ENCODE assay signal across 20 cellular contexts in genomic region chr9:38094165-38094564, GRCh38. TPM values are rescaled to one million over a fixed set of nuclear protein-coding genes. Genes with fewer than 3 reads are reported as not detected.
DNase-seq lines count a peak whose midpoint lies in the region; ATAC-seq, FAIRE-seq and TF ChIP-seq lines count a peak whose summit lies in the region.
"Had no signal": no experiment of that assay in that cellular context is flagged by ENCODE, and none has a peak within 500 bp of the region (broad histone marks: within the 10 kb centered on the region; RNA-seq: fewer than 3 reads in every experiment).

No MANE protein-coding gene starts in this region.

- H2BK120ac ChIP-seq in trophoblast cell (ENCODE audit: insufficient read depth, low read length, poor library complexity): peak overlapping the region; percentile 40

- intact Hi-C loops in Right ventricle myocardium inferior (cut with DNase I): no loop called here

- peak; percentile 14 for DNase-seq in activated CD8-positive, alpha-beta memory T cell treated with anti-CD3 and anti-CD28 coated beads, Interleukin-2, amount 10 ng/mL, durations not matched to agents 7 days and 5 days
- DNase-seq in activated CD8-positive, alpha-beta memory T cell treated with anti-CD3 and anti-CD28 coated beads for 24 hours: no peak
- DNase-seq in right atrium auricular region (ENCODE audit: low spot score) (peak; percentile 52), Right ventricle myocardium inferior (ENCODE audit: missing footprints) (no peak), trophoblast cell (no peak), urothelium cell line (ENCODE audit: low spot score) (no peak), Ammon's horn (ENCODE audit: low spot score) (no peak), NCI-H69 (lab: John Stamatoyannopoulos, UW) (no peak)
- DNase-seq: AML-193; CD4-positive, alpha-beta memory T cell; DMS153; DMS79; GDM1; H9 had no signal

- H3K79me1 ChIP-seq in trophoblast cell (ENCODE audit: low read length): no peaks in the 10 kb centered on the region

- H3K4ac ChIP-seq in trophoblast cell (ENCODE audit: low read depth, low read length): no peak overlapping the region

- FAIRE-seq in urothelium cell line (lab: Jason Lieb, UNC): peak; percentile 50
- FAIRE-seq: A549, GM12892, H1 had no signal

- H3K9me3 ChIP-seq in right atrium auricular region (no peaks in the 10 kb centered on the region), trophoblast cell (ENCODE audit: insufficient read depth, low read depth, low read length) (peaks cover 3% of the 10 kb centered on the region)
- H3K9me3 ChIP-seq: A549, BLaER1 had no signal

- H3K4me2 ChIP-seq in trophoblast cell (ENCODE audit: low read length): no peak overlapping the region
- H3K4me2 ChIP-seq: A549, BLaER1 had no signal

- H3K23ac ChIP-seq in trophoblast cell (ENCODE audit: low read length): no peak overlapping the region

- H4K12ac ChIP-seq in trophoblast cell (ENCODE audit: low read depth, low read length): no peak overlapping the region

- H3K4me1 ChIP-seq in right atrium auricular region (no peaks in the 10 kb centered on the region), trophoblast cell (ENCODE audit: control insufficient read depth in 1 of 2, insufficient read depth in 2 of 2, low read length in 2 of 2) (peaks cover 0 to 6% of the 10 kb centered on the region in 2 experiments)
- H3K4me1 ChIP-seq: A549, BLaER1 had no signal

- no peak overlapping the region for H3K27ac ChIP-seq in right atrium auricular region
- no peak overlapping the region for H3K27ac ChIP-seq in trophoblast cell (ENCODE audit: low read depth, low read length)
- H3K27ac ChIP-seq: 22Rv1, A549, BLaER1 had no signal

- WGBS in trophoblast cell (ENCODE audit: extremely low coverage, insufficient coverage, insufficient read length): no CpG with 5 or more reads among the region's 4 CpGs

- H3K79me2 ChIP-seq in trophoblast cell (ENCODE audit: control insufficient read depth, insufficient read depth, low read length, poor library complexity): no peaks in the 10 kb centered on the region

- H3K4me1 Mint-ChIP-seq in activated CD8-positive, alpha-beta memory T cell treated with anti-CD3 and anti-CD28 coated beads, Interleukin-2, amount 10 ng/mL, durations not matched to agents 7 days and 5 days: no peaks in the 10 kb centered on the region
- H3K4me1 Mint-ChIP-seq: CD4-positive, alpha-beta memory T cell had no signal

- no peak overlapping the region for H3K4me3 Mint-ChIP-seq in activated CD8-positive, alpha-beta memory T cell treated with anti-CD3 and anti-CD28 coated beads, Interleukin-2, amount 10 ng/mL, durations not matched to agents 7 days and 5 days
- H3K4me3 Mint-ChIP-seq: CD14-positive monocyte; CD4-positive, alpha-beta memory T cell; H9 had no signal

- no peak for ATAC-seq in activated CD8-positive, alpha-beta memory T cell treated with anti-CD3 and anti-CD28 coated beads, Interleukin-2, amount 10 ng/mL, durations not matched to agents 7 days and 5 days
- no peak for ATAC-seq in Right ventricle myocardium inferior
- ATAC-seq: A549 had no signal

- H3K9me3 Mint-ChIP-seq in activated CD8-positive, alpha-beta memory T cell treated with anti-CD3 and anti-CD28 coated beads, Interleukin-2, amount 10 ng/mL, durations not matched to agents 7 days and 5 days (ENCODE audit: low read depth): no peaks in the 10 kb centered on the region
- H3K9me3 Mint-ChIP-seq: CD4-positive, alpha-beta memory T cell; H9 had no signal

- no peak overlapping the region for H3K14ac ChIP-seq in trophoblast cell (ENCODE audit: low read length)

- no peak overlapping the region for H3K9ac ChIP-seq in trophoblast cell (ENCODE audit: low read length)
- H3K9ac ChIP-seq: BLaER1 had no signal

- no peak overlapping the region for H2AK5ac ChIP-seq in trophoblast cell (ENCODE audit: low read length)

- H3K27me3 ChIP-seq in right atrium auricular region (no peaks in the 10 kb centered on the region), trophoblast cell (ENCODE audit: insufficient read depth, low read length) (no peaks in the 10 kb centered on the region)
- H3K27me3 ChIP-seq: BLaER1 had no signal

- peaks cover 31% of the 10 kb centered on the region for H3K27me3 Mint-ChIP-seq in activated CD8-positive, alpha-beta memory T cell treated with anti-CD3 and anti-CD28 coated beads, Interleukin-2, amount 10 ng/mL, durations not matched to agents 7 days and 5 days

- H3K36me3 Mint-ChIP-seq in activated CD8-positive, alpha-beta memory T cell treated with anti-CD3 and anti-CD28 coated beads, Interleukin-2, amount 10 ng/mL, durations not matched to agents 7 days and 5 days: no peaks in the 10 kb centered on the region
- H3K36me3 Mint-ChIP-seq: CD14-positive monocyte; CD4-positive, alpha-beta memory T cell had no signal

- H2AFZ ChIP-seq in trophoblast cell (ENCODE audit: insufficient read depth, low read length, poor library complexity): no peak overlapping the region

- no peak overlapping the region for H4K8ac ChIP-seq in trophoblast cell (ENCODE audit: low read depth, low read length)

- no peak overlapping the region for H2BK12ac ChIP-seq in trophoblast cell (ENCODE audit: low read length)

- H2BK5ac ChIP-seq in trophoblast cell (ENCODE audit: low read depth, low read length, poor library complexity): no peak overlapping the region

- H3K4me3 ChIP-seq in right atrium auricular region (no peak overlapping the region), trophoblast cell (ENCODE audit: low read depth, low read length) (no peak overlapping the region)
- H3K4me3 ChIP-seq: A549, BLaER1 had no signal

- no peak for TF ChIP-seq CTCF in right atrium auricular region (IDR thresholded peaks at IDR 0.05)

- H3K27ac Mint-ChIP-seq in activated CD8-positive, alpha-beta memory T cell treated with anti-CD3 and anti-CD28 coated beads, Interleukin-2, amount 10 ng/mL, durations not matched to agents 7 days and 5 days: no peak overlapping the region
- H3K27ac Mint-ChIP-seq: CD14-positive monocyte; CD4-positive, alpha-beta memory T cell; H9 had no signal

- no peaks in the 10 kb centered on the region for H3K36me3 ChIP-seq in right atrium auricular region
- no peaks in the 10 kb centered on the region for H3K36me3 ChIP-seq in trophoblast cell (ENCODE audit: control insufficient read depth in 1 of 2, insufficient read depth in 2 of 2, low read length in 2 of 2)
- H3K36me3 ChIP-seq: BLaER1 had no signal

- no peak overlapping the region for H3K18ac ChIP-seq in trophoblast cell (ENCODE audit: low read length)

- CTCF ChIA-PET in activated CD8-positive, alpha-beta memory T cell treated with anti-CD3 and anti-CD28 coated beads, Interleukin-2, amount 10 ng/mL, durations not matched to agents 7 days and 5 days (lab: Charles Lee): interaction anchor here (0.6 to 0.9 kb wide), 2 partner anchors 180 to 365 kb away, joined by 3 read pairs; no protein-coding TSS in a partner anchor

- H4K91ac ChIP-seq in trophoblast cell (ENCODE audit: low read depth, low read length): no peak overlapping the region

RNA-seq across cellular contexts. Expression of gene SHB, which starts 25.1 kb away (rescaled TPM):
- 1 to 10 TPM in 1 of 2 experiments, under 1 TPM in 1; 0.23 to 1.1 TPM for total RNA-seq in activated CD8-positive, alpha-beta memory T cell treated with anti-CD3 and anti-CD28 coated beads, Interleukin-2, amount 10 ng/mL, durations not matched to agents 7 days and 5 days
- 10 to 100 TPM; 33.9 to 39.9 TPM for total RNA-seq in right atrium auricular region
- total RNA-seq in Right ventricle myocardium inferior: 14.7 TPM
- 21.8 and 22.1 TPM in 2 replicates for polyA plus RNA-seq in trophoblast cell (2013)

Comparison
In these comparisons a context has a peak if more than half of its experiments do, and no peak if none do; other contexts are left out.
1. DNase-seq: peak in activated CD8-positive, alpha-beta memory T cell treated with anti-CD3 and anti-CD28 coated beads, Interleukin-2, amount 10 ng/mL, durations not matched to agents 7 days and 5 days (single experiment) and right atrium auricular region (single experiment); none in activated CD8-positive, alpha-beta memory T cell treated with anti-CD3 and anti-CD28 coated beads for 24 hours (single experiment), Right ventricle myocardium inferior (single experiment), trophoblast cell (0 of 2), urothelium cell line (single experiment), Ammon's horn (single experiment) and NCI-H69 (single experiment).